Comparison of ENCODE assay signal across 8 cellular contexts in the genomic region with DNA sequence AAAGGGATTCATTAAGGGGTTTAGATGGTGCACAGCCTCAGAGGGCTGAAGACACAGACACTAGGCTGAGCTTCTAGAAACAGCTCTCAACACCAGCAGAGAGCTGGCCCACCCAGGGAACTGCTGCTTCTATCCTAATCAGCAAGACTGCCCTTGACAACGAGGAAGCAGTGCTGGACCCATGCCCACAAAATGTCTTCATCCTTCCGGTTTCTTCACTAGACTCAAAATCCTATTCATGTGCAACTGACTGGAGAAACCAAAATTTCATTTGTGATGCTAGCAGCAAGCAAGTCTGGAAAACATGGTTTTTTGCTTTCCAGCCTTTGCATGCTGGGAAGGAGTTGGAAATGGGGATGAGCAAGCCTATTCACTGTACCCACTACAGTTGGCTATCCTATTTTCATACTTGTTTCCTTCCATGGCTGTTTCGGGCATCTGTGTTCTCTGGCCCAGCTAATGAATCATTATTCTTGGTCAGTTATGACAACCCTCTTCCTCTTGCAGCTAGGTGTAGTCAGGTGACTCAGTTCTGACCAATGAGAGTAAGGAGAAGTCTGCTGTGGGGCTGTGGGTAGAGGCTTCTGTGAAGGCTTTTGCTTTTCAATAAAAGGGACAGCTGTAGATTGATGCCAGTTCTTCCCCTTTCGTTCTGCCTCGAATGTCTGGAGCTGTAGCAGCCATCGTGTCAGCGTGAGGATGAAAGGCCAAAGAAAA. TPM values are rescaled to one million over a fixed set of nuclear protein-coding genes. Genes with fewer than 3 reads are reported as not detected.
A peak's percentile ranks its signal among the peaks of the same experiment; 100 is the strongest.
DNase-seq lines count a peak whose midpoint lies in the region; ATAC-seq, FAIRE-seq and TF ChIP-seq lines count a peak whose summit lies in the region.

No MANE protein-coding gene starts in this region.

- H3K36me3 ChIP-seq in astrocyte (ENCODE audit: insufficient read depth, low read length) (no peaks in the 10 kb centered on the region), mucosa of descending colon (ENCODE audit: low read depth) (no peaks in the 10 kb centered on the region)

- H3K4me1 ChIP-seq in astrocyte (ENCODE audit: insufficient read depth, low read length) (peaks cover 8% of the 10 kb centered on the region), mucosa of descending colon (ENCODE audit: low read depth) (no peaks in the 10 kb centered on the region)

- H3K27ac Mint-ChIP-seq in astrocyte (ENCODE audit: unreplicated experiment): no peak overlapping the region

- H3K4me3 Mint-ChIP-seq in astrocyte (ENCODE audit: unreplicated experiment): peak overlapping the region; percentile 8

- H3K36me3 Mint-ChIP-seq in astrocyte (ENCODE audit: low read depth, unreplicated experiment): no peaks in the 10 kb centered on the region

- DNase-seq in GM12864 (ENCODE audit: low read depth): peak; percentile 62
- peak; percentile 63 for DNase-seq in M059J (ENCODE audit: low read depth)
- peak; percentile 21 for DNase-seq in astrocyte (ENCODE audit: low read depth)
- peak in 1 of 3 donors; percentile 54 for DNase-seq in mucosa of descending colon
- DNase-seq in central memory CD4-positive, alpha-beta T cell: no peak
- DNase-seq in activated CD4-positive, alpha-beta T cell treated with anti-CD3 and anti-CD28 coated beads for 4 hours: no peak
- DNase-seq in H54 (ENCODE audit: insufficient read length, low spot score): no peak

- H3K27me3 Mint-ChIP-seq in astrocyte (ENCODE audit: low read depth, unreplicated experiment): peaks cover 3% of the 10 kb centered on the region

- no peaks in the 10 kb centered on the region for H4K20me1 ChIP-seq in astrocyte (ENCODE audit: insufficient read depth, low read length)

- H2AFZ ChIP-seq in astrocyte (ENCODE audit: low read depth, low read length): peak overlapping the region; percentile 8

- H3K27me3 ChIP-seq in astrocyte (ENCODE audit: insufficient read depth, low read length): no peaks in the 10 kb centered on the region

- H3K4me2 ChIP-seq in astrocyte (ENCODE audit: low read length): no peak overlapping the region

- TF ChIP-seq POLR2A in H54 (IDR thresholded peaks at IDR 0.05; ENCODE audit: low read depth, low read length): no peak

- H3K4me3 ChIP-seq in GM12864 (ENCODE audit: low read depth, low read length) (no peak overlapping the region; the same call in 1 of the 2 replicates), astrocyte (ENCODE audit: insufficient read depth, low read depth, low read length) (no peak overlapping the region), mucosa of descending colon (no peak overlapping the region)

- intact Hi-C loops in mucosa of descending colon (cut with DNase I, micrococcal nuclease): no loop called here

- H3K9me3 Mint-ChIP-seq in astrocyte (ENCODE audit: unreplicated experiment): no peaks in the 10 kb centered on the region

- peaks cover 11% of the 10 kb centered on the region for H3K4me1 Mint-ChIP-seq in astrocyte (ENCODE audit: low read depth, unreplicated experiment)

- TF ChIP-seq CTCF in GM12864 (IDR thresholded peaks at IDR 0.05; ENCODE audit: low read depth, low read length, missing control alignments) (no peak), astrocyte (IDR thresholded peaks at IDR 0.05; ENCODE audit: insufficient read depth, low read depth, low read length) (no peak), mucosa of descending colon (IDR thresholded peaks at IDR 0.05) (no peak)

- no peak for FAIRE-seq in astrocyte (lab: Jason Lieb, UNC)
- no peak for FAIRE-seq in H54 (lab: Jason Lieb, UNC)

- H3K9me3 ChIP-seq in astrocyte (ENCODE audit: insufficient read depth, low read depth, low read length): no peaks in the 10 kb centered on the region
- H3K9me3 ChIP-seq in mucosa of descending colon: no peaks in the 10 kb centered on the region

- no peak overlapping the region for H3K27ac ChIP-seq in astrocyte (ENCODE audit: low read depth, low read length)

- H3K9ac ChIP-seq in astrocyte (ENCODE audit: low read length): no peak overlapping the region

- peak; percentile 81 for ATAC-seq in GM21825 (IDR thresholded peaks at IDR 0.05; ENCODE audit: unreplicated experiment)
- ATAC-seq in mucosa of descending colon: peak; percentile 62

- no peaks in the 10 kb centered on the region for H3K79me2 ChIP-seq in astrocyte (ENCODE audit: insufficient read depth, low read length)

RNA-seq across cellular contexts. Expression of gene TMEM61, which starts 14.6 kb away (rescaled TPM):
- not detected in 2 replicates for total RNA-seq in M059J (2014; rRNA removed; shearing (Covaris generic))
- total RNA-seq in astrocyte (not detected in 2 replicates), mucosa of descending colon (10 to 100 TPM in 1 of 3 donors, 1 to 10 TPM in 2; 4.9 to 17.9 (median 8.5) TPM)

RNA-seq across cellular contexts. Expression of gene BSND, which starts 33.0 kb away (rescaled TPM):
- total RNA-seq in M059J (2014; rRNA removed; shearing (Covaris generic)): not detected in 2 replicates
- total RNA-seq in astrocyte (not detected in 2 replicates), mucosa of descending colon (not detected)

Comparison
In these comparisons a context has a peak if more than half of its experiments do, and no peak if none do; other contexts are left out.
1. DNase-seq: peak in GM12864 (single experiment), M059J (single experiment) and astrocyte (single experiment); none in central memory CD4-positive, alpha-beta T cell (single experiment), activated CD4-positive, alpha-beta T cell treated with anti-CD3 and anti-CD28 coated beads for 4 hours (0 of 2) and H54 (single experiment).